Comparison of ENCODE assay signal across 23 cellular contexts in the genomic region with DNA sequence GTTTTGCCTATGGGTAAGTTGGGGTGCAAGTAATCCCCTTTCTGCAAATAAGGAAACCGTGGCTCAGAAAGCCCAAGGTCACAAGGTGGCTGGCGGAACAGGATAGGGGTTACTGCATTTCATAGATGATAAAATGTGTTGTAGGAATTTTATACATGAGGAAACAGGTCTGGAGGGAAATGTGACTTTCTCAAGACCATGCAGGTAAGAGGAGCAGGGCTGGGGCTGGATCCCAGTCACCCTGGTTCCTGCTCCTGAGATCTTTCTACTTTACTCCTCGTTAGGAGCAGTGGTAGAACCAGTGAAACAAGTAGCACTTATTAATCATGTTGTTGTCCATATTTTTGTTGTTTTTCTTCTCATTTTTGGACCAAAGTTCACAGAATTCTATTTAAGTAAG.
"Had no signal": no experiment of that assay in that cellular context is flagged by ENCODE, and none has a peak within 500 bp of the region (broad histone marks: within the 10 kb centered on the region; RNA-seq: fewer than 3 reads in every experiment).

No MANE protein-coding gene starts in this region.

- H3K27ac ChIP-seq: gastroesophageal sphincter, heart left ventricle, hepatocyte, ovary, right lobe of liver, spleen, testis, tibial nerve had no signal

- FAIRE-seq: endometrium had no signal

- DNase-seq: cerebellar nuclear complex; cortex of kidney; effector memory CD8-positive, alpha-beta T cell; foreskin fibroblast; heart left ventricle; left cardiac atrium; left ventricle myocardium superior; naive thymus-derived CD8-positive, alpha-beta T cell; nephron progenitor cell; nucleus accumbens; ovary; right lobe of liver; spleen; stimulated activated CD4-positive, alpha-beta T cell treated with anti-CD3 and anti-CD28 coated beads, Interleukin-4, amount 100 ng/mL, for 4 hours; stimulated activated naive CD8-positive, alpha-beta T cell treated with anti-CD3 and anti-CD28 coated beads, Interleukin-15, Interleukin-2, amounts not matched to agents 100 U/mL and 50 U/mL, for 24 hours; substantia nigra; testis had no signal

- ATAC-seq: effector memory CD8-positive, alpha-beta T cell; gastroesophageal sphincter; left ventricle myocardium superior; naive thymus-derived CD8-positive, alpha-beta T cell; right lobe of liver; stimulated activated memory B cell treated with anti-CD40 and anti-IgM and Interleukin-4, amounts not matched to agents 10 μg/mL and 1 μg/mL and 100 μg/mL, for 72 hours; stimulated activated naive CD8-positive, alpha-beta T cell treated with anti-CD3 and anti-CD28 coated beads, Interleukin-15, Interleukin-2, amounts not matched to agents 100 U/mL and 50 U/mL, for 24 hours had no signal

- H3K36me3 ChIP-seq: gastroesophageal sphincter, lower lobe of right lung, ovary, right lobe of liver had no signal

- H3K27me3 ChIP-seq: gastroesophageal sphincter, heart left ventricle, hepatocyte, ovary, right lobe of liver, spleen, testis, tibial nerve had no signal

- H3K4me1 ChIP-seq: gastroesophageal sphincter, lower lobe of right lung, right lobe of liver, spleen, testis, tibial nerve had no signal

- H3K4me3 ChIP-seq: gastroesophageal sphincter, heart left ventricle, hepatocyte, lower lobe of right lung, ovary, right lobe of liver, spleen, testis, tibial nerve had no signal

- H3K9me3 ChIP-seq: lower lobe of right lung, ovary, right lobe of liver, spleen, testis had no signal
